In the genomic region with DNA sequence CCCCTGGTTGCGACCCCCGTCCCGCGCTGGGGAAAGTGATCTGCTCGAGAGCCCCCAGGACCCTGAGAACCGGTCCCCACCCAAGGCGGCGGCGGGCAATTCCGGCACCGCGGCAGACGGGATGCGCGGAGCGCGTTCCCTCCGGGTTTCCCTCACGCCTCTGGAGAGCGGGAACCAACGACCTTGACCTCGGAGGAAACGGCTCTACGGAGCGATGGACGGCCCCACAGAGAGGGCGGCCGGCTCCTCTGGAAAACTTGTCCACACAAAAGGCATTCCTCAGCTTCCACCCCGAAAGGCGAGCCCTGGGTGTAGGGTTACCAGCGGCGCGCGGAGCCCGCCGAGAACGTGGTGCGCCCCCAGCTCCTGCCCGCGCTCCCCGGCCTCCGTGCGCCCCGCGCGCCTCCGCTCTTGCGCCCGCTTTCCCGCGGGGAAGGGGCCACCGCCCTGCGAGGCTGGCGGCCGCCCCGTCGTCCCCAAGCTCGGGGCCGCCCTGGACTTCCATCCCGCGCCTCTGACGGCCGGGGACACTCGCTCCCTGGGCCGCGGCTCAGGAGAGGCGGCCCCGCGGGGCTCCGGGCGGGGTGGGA, we compare ENCODE assay signal across 8 cellular contexts. TPM values are rescaled to one million over a fixed set of nuclear protein-coding genes. Genes with fewer than 3 reads are reported as not detected.
DNase-seq lines count a peak whose midpoint lies in the region; ATAC-seq and TF ChIP-seq lines count a peak whose summit lies in the region.

No MANE protein-coding gene starts in this region.

- peak overlapping the region; percentile 71 for H3K4ac ChIP-seq in IMR-90 (ENCODE audit: low read depth, low read length)
- peak overlapping the region; percentile 78 to 87 for H3K4ac ChIP-seq in mesenchymal stem cell (ENCODE audit: low read depth in 1 of 2, low read length in 2 of 2)

- H2AFZ ChIP-seq in IMR-90 (replicated peaks; ENCODE audit: low read length, poor library complexity): peak overlapping the region; percentile 93
- H2AFZ ChIP-seq in mesenchymal stem cell (ENCODE audit: low read depth, low read length): peak overlapping the region; percentile 78

- H3K23ac ChIP-seq in IMR-90 (ENCODE audit: low read depth, low read length) (peak overlapping the region; percentile 57), mesenchymal stem cell (ENCODE audit: low read length in 2 of 2) (peak overlapping the region; percentile 39 to 94)

- intact Hi-C loops in IMR-90 (cut with micrococcal nuclease): loop anchor here (2.0 kb wide), 1 partner anchor 108 kb away; no protein-coding TSS in a partner anchor

- no peaks in the 10 kb centered on the region for H4K20me1 ChIP-seq in IMR-90 (ENCODE audit: insufficient read depth, low read length)

- peak overlapping the region; percentile 47 to 48 for H3K4me3 Mint-ChIP-seq in effector memory CD8-positive, alpha-beta T cell

- H3K4me3 ChIP-seq in IMR-90 (ENCODE audit: insufficient read depth, low read depth, low read length) (peak overlapping the region; percentile 60), mesenchymal stem cell (ENCODE audit: insufficient read depth in 1 of 2, low read depth in 1 of 2, low read length in 2 of 2) (peak overlapping the region; percentile 79 to 86), upper lobe of left lung (peak overlapping the region; percentile 41 to 78 (median 61))

- H3K36me3 ChIP-seq in IMR-90 (ENCODE audit: control insufficient read depth, insufficient read depth, low read length) (peaks cover 11% of the 10 kb centered on the region; the same call in 1 of the 2 replicates), mesenchymal stem cell (ENCODE audit: control insufficient read depth in 1 of 2, insufficient read depth in 2 of 2, low read depth in 1 of 2, low read length in 2 of 2) (peaks cover 12 to 13% of the 10 kb centered on the region in 2 experiments), upper lobe of left lung (peaks cover 0 to 4% (median 0%) of the 10 kb centered on the region in 4 donors)

- in situ Hi-C loops in IMR-90 (cut with MboI; ENCODE audit: low sequenced_read_pairs): no loop called here

- H3K9me3 ChIP-seq in IMR-90 (ENCODE audit: control insufficient read depth, insufficient read depth, low read length) (no peaks in the 10 kb centered on the region), mesenchymal stem cell (ENCODE audit: control insufficient read depth, low read length) (no peaks in the 10 kb centered on the region), upper lobe of left lung (no peaks in the 10 kb centered on the region)

- TF ChIP-seq EP300 in upper lobe of left lung (IDR thresholded peaks at IDR 0.05): no peak

- H3K9me1 ChIP-seq in IMR-90 (ENCODE audit: insufficient read depth, low read length): peaks cover 9% of the 10 kb centered on the region; the same call in 1 of the 2 replicates

- H3K14ac ChIP-seq in IMR-90 (replicated peaks; ENCODE audit: low read depth, low read length) (peak overlapping the region; percentile 59), mesenchymal stem cell (ENCODE audit: low read length in 2 of 2) (peak overlapping the region; percentile 55 to 64)

- TF ChIP-seq POLR2A in IMR-90 (IDR thresholded peaks at IDR 0.05; ENCODE audit: low read depth, low read length) (no peak), upper lobe of left lung (IDR thresholded peaks at IDR 0.05) (no peak)

- ATAC-seq in IMR-90 (ENCODE audit: low read depth) (peak; percentile 57), upper lobe of left lung (ENCODE audit: low FRiP score in 2 of 2) (peak in 1 of 2 donors; percentile 58)
- no peak for ATAC-seq in effector memory CD8-positive, alpha-beta T cell (replicated peaks)

- peak overlapping the region; percentile 94 for H3K27ac ChIP-seq in IMR-90 (ENCODE audit: insufficient read depth, low read length)
- H3K27ac ChIP-seq in mesenchymal stem cell (ENCODE audit: low read length, poor library complexity, severe bottlenecking): peak overlapping the region; percentile 43
- peak overlapping the region; percentile 79 to 92 (median 86) for H3K27ac ChIP-seq in upper lobe of left lung

- H2BK5ac ChIP-seq in IMR-90 (ENCODE audit: low read depth, low read length, poor library complexity, severe bottlenecking): peak overlapping the region; percentile 84
- peak overlapping the region; percentile 12 for H2BK5ac ChIP-seq in mesenchymal stem cell (ENCODE audit: low read depth, low read length, poor library complexity, severe bottlenecking)

- H2AK9ac ChIP-seq in IMR-90 (replicated peaks; ENCODE audit: low read depth, low read length, poor library complexity): peak overlapping the region; percentile 91

- H3K4me2 ChIP-seq in IMR-90 (ENCODE audit: low read depth, low read length) (peak overlapping the region; percentile 92), mesenchymal stem cell (ENCODE audit: low read length, poor library complexity, severe bottlenecking) (peak overlapping the region; percentile 91)

- H3K9me3 Mint-ChIP-seq in effector memory CD8-positive, alpha-beta T cell: no peaks in the 10 kb centered on the region

- DNase-seq in EH (ENCODE audit: low read depth) (peak; percentile 71), IMR-90 (peak; percentile 34), mesenchymal stem cell (peak; percentile 60), upper lobe of left lung (peak in 1 of 2 donors; percentile 87), NOMO-1 treated with dmso at 0.1 percent for 144 hours (lab: John Stamatoyannopoulos, UW; ENCODE audit: unreplicated experiment) (no peak), SKM-1 (lab: John Stamatoyannopoulos, UW; ENCODE audit: unreplicated experiment) (no peak)
- no peak for DNase-seq in effector memory CD8-positive, alpha-beta T cell
- no peak for DNase-seq in stimulated activated CD4-positive, alpha-beta T cell treated with anti-CD3 and anti-CD28 coated beads, Interleukin-1b, Interleukin-23, amount 100 ng/mL, for 48 hours

- H3K79me1 ChIP-seq in IMR-90 (ENCODE audit: low read depth in 1 of 2, low read length in 2 of 2) (peaks cover 3 to 31% of the 10 kb centered on the region in 2 experiments; a peak in 3 of 4 replicates), mesenchymal stem cell (replicated peaks; ENCODE audit: low read length, poor library complexity, severe bottlenecking) (peaks cover 10% of the 10 kb centered on the region)

- H4K5ac ChIP-seq in IMR-90 (ENCODE audit: low read depth, low read length): peak overlapping the region; percentile 91

- BruUV-seq in IMR-90 (replicated peaks; lab: Mats Ljungman, UMichigan): no TSS peak

- H2AK5ac ChIP-seq in IMR-90 (ENCODE audit: low read depth, low read length): 0 out of 2 replicates have a peak overlapping the region, but pooled peaks have one; percentile 14
- H2AK5ac ChIP-seq in mesenchymal stem cell (ENCODE audit: low read length, severe bottlenecking): no peak overlapping the region

- peaks cover 8 to 9% of the 10 kb centered on the region in 2 donors for H3K4me1 Mint-ChIP-seq in effector memory CD8-positive, alpha-beta T cell (ENCODE audit: low read depth in 2 of 2)

- H3K56ac ChIP-seq in IMR-90 (ENCODE audit: extremely low read depth, insufficient read depth, low read length): peak overlapping the region; percentile 46; the same call in 1 of the 2 replicates

- POLR2A ChIA-PET in IMR-90 (lab: Charles Lee; ENCODE audit: unreplicated experiment): no interaction called here

- H3K9ac ChIP-seq in IMR-90 (ENCODE audit: low read depth, low read length): peak overlapping the region; percentile 79
- peak overlapping the region; percentile 91 for H3K9ac ChIP-seq in mesenchymal stem cell (ENCODE audit: low read length)

- H3K18ac ChIP-seq in IMR-90 (ENCODE audit: low read depth, low read length) (peak overlapping the region; percentile 55), mesenchymal stem cell (ENCODE audit: low read depth in 1 of 2, low read length in 2 of 2) (peak overlapping the region; percentile 86 to 93)

- no peak overlapping the region for H3K27ac Mint-ChIP-seq in effector memory CD8-positive, alpha-beta T cell

- H4K91ac ChIP-seq in IMR-90 (ENCODE audit: insufficient read depth, low read depth, low read length) (peak overlapping the region; percentile 82), mesenchymal stem cell (ENCODE audit: low read length) (peak overlapping the region; percentile 80)

- H2BK120ac ChIP-seq in IMR-90 (ENCODE audit: low read depth, low read length) (peak overlapping the region; percentile 28), mesenchymal stem cell (ENCODE audit: low read depth, low read length) (peak overlapping the region; percentile 91)

- TF ChIP-seq CTCF in IMR-90 (conservative IDR thresholded peaks at IDR 0.05; ENCODE audit: low read depth, low read length) (no peak), upper lobe of left lung (IDR thresholded peaks at IDR 0.05) (no peak)

- dilution Hi-C loops in IMR-90 (cut with HindIII; ENCODE audit: low sequenced_read_pairs, unreplicated experiment): no loop called here

- H3K27me3 ChIP-seq in IMR-90 (ENCODE audit: control insufficient read depth, insufficient read depth, low read length) (no peaks in the 10 kb centered on the region), mesenchymal stem cell (ENCODE audit: control insufficient read depth in 1 of 2, insufficient read depth in 1 of 2, low read length in 2 of 2) (no peaks in the 10 kb centered on the region), upper lobe of left lung (peaks cover 0 to 12% (median 2%) of the 10 kb centered on the region in 4 donors)

- 0 out of 2 replicates have a peak overlapping the region, but pooled peaks have one; percentile 11 for H2BK20ac ChIP-seq in IMR-90 (ENCODE audit: low read depth, low read length)

- CTCF ChIA-PET in IMR-90 (lab: Yijun Ruan, JAX): interaction anchor here (0.7 to 1.6 kb wide), 3 partner anchors 9 to 286 kb away, joined by 3 to 5 read pairs (median 5); no protein-coding TSS in a partner anchor

- H3K36me3 Mint-ChIP-seq in effector memory CD8-positive, alpha-beta T cell (ENCODE audit: insufficient read depth): no peaks in the 10 kb centered on the region

- peak overlapping the region; percentile 85 to 89; a peak in 3 of 4 replicates for H4K8ac ChIP-seq in IMR-90 (ENCODE audit: low read depth in 2 of 2, low read length in 2 of 2)
- H4K8ac ChIP-seq in mesenchymal stem cell (ENCODE audit: low read length): peak overlapping the region; percentile 97

- TF ChIP-seq RAD21 in IMR-90 (IDR thresholded peaks at IDR 0.05; ENCODE audit: low read length): no peak

- H2BK15ac ChIP-seq in IMR-90 (ENCODE audit: low read depth, low read length) (peak overlapping the region; percentile 60; the same call in 1 of the 3 replicates), mesenchymal stem cell (ENCODE audit: low read depth, poor library complexity, severe bottlenecking) (peak overlapping the region; percentile 95)

- peak overlapping the region in 1 of 2 experiments; percentile 52 for H2BK12ac ChIP-seq in mesenchymal stem cell (ENCODE audit: low read length in 2 of 2)

- peaks cover 26 to 66% of the 10 kb centered on the region in 2 donors for H3K27me3 Mint-ChIP-seq in effector memory CD8-positive, alpha-beta T cell

- H3K4me1 ChIP-seq in IMR-90 (ENCODE audit: control insufficient read depth, insufficient read depth, low read length) (peaks cover 5% of the 10 kb centered on the region), mesenchymal stem cell (ENCODE audit: control insufficient read depth, insufficient read depth, low read depth, low read length) (peaks cover 16% of the 10 kb centered on the region), upper lobe of left lung (peaks cover 8 to 22% (median 13%) of the 10 kb centered on the region in 4 donors)

- 1% methylated on average over 39 of the region's 71 CpGs; no CpG with 5 or more reads in 1 of the 2 experiments for WGBS in IMR-90 (ENCODE audit: extremely low coverage in 2 of 2, insufficient read length in 1 of 2), 2 experiments
- WGBS in mesenchymal stem cell: 1% methylated on average over 57 of the region's 71 CpGs
- WGBS in upper lobe of left lung, 2 donors: 0 to 2% methylated on average over 14 to 32 of the region's 71 CpGs

RNA-seq across cellular contexts. Expression of a gene that starts 0.4 kb away (rescaled TPM):
- 1.7 and 1.8 TPM in 2 replicates for total RNA-seq in IMR-90 (2012; rRNA removed)
- 3.0 and 3.5 TPM in 2 replicates for polyA plus RNA-seq in IMR-90 (2012; rRNA removed)
- polyA plus RNA-seq in IMR-90 (2012; cell fraction: cytosol; rRNA removed): 2.5 and 4.1 TPM in 2 replicates
- 4.3 and 9.2 TPM in 2 replicates for polyA plus RNA-seq in IMR-90 (2012; cell fraction: nucleus; rRNA removed; ENCODE audit: low replicate concordance)
- polyA plus RNA-seq in mesenchymal stem cell (2013, experiment 1 of 2): 1.6 TPM
- 1.8 TPM for polyA plus RNA-seq in mesenchymal stem cell (2013, experiment 2 of 2)
- total RNA-seq in upper lobe of left lung: 10 to 100 TPM in 1 of 6 donors, 1 to 10 TPM in 4, under 1 TPM in 1; 0.79 to 11.9 (median 4.4) TPM

Comparison
In these comparisons a context has a peak if more than half of its experiments do, and no peak if none do; other contexts are left out.
1. DNase-seq: peak in EH (single experiment), IMR-90 (single experiment) and mesenchymal stem cell (single experiment); none in effector memory CD8-positive, alpha-beta T cell (0 of 3), NOMO-1 treated with dmso at 0.1 percent for 144 hours (single experiment), SKM-1 (single experiment) and stimulated activated CD4-positive, alpha-beta T cell treated with anti-CD3 and anti-CD28 coated beads, Interleukin-1b, Interleukin-23, amount 100 ng/mL, for 48 hours (single experiment).
2. H3K27ac ChIP-seq: peak in every context shown above with its lines; median percentile 94 in IMR-90; 86 in upper lobe of left lung; 43 in mesenchymal stem cell.
3. Peak in every context shown above with its lines, with median percentiles within 50 percentile points of each other: H3K4me3 ChIP-seq.